Comparison of ENCODE assay signal across 21 cellular contexts in the genomic region with DNA sequence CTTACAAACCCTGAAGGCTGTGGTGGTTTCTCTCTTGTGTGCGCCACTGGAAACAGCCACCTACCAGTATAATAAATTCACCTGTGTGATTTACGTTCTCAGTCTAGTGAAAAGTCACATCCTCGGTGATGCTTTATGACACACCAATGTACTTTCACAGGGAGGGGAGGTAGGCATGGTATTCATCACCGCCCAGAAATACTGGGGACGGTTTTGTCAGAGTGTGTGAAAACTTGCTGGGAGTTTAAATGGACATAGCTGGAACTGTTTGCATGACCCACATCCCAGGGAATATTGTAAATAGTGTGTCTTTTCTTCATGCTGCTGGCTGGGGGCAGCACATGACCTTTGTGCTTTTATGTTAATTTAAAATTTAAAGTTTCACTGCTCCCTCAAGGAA.
"Had no signal": no experiment of that assay in that cellular context is flagged by ENCODE, and none has a peak within 500 bp of the region (broad histone marks: within the 10 kb centered on the region; RNA-seq: fewer than 3 reads in every experiment).

No MANE protein-coding gene starts in this region.

- H3K27me3 Mint-ChIP-seq: activated CD4-positive, alpha-beta T cell treated with anti-CD3 and anti-CD28 coated beads, Interleukin-2, amount 10 ng/mL, durations not matched to agents 7 days and 5 days; brain had no signal

- H3K36me3 ChIP-seq: lower lobe of right lung, sigmoid colon, stomach, upper lobe of left lung had no signal

- H3K36me3 Mint-ChIP-seq: brain; stimulated activated effector memory CD8-positive, alpha-beta T cell treated with anti-CD3 and anti-CD28 coated beads, Interleukin-12 subunit alpha, Interleukin-12 subunit beta, amount 100 ng/mL, for 72 hours had no signal

- H3K27me3 ChIP-seq: sigmoid colon, stomach, upper lobe of left lung had no signal

- H3K4me3 Mint-ChIP-seq: activated CD4-positive, alpha-beta T cell treated with anti-CD3 and anti-CD28 coated beads, Interleukin-2, amount 10 ng/mL, durations not matched to agents 7 days and 5 days; activated CD8-positive, alpha-beta T cell treated with anti-CD3 and anti-CD28 coated beads, Interleukin-2, amount 10 ng/mL, durations not matched to agents 7 days and 5 days; activated naive CD4-positive, alpha-beta T cell treated with anti-CD3 and anti-CD28 coated beads for 36 hours; activated T-cell treated with anti-CD3 and anti-CD28 coated beads, Interleukin-2, amount 50 U/mL, for 4 hours; brain; endodermal cell; neural crest cell; stimulated activated effector memory CD8-positive, alpha-beta T cell treated with anti-CD3 and anti-CD28 coated beads, Interleukin-12 subunit alpha, Interleukin-12 subunit beta, amount 100 ng/mL, for 72 hours; T-helper 1 cell treated with Interleukin-12 subunit alpha and Interleukin-12 subunit beta and Interleukin-4 antibody, amounts not matched to agents 30 μg/mL and 1 μg/mL, for 36 hours had no signal

- H3K4me1 Mint-ChIP-seq: activated CD4-positive, alpha-beta T cell treated with anti-CD3 and anti-CD28 coated beads, Interleukin-2, amount 10 ng/mL, durations not matched to agents 7 days and 5 days; endodermal cell; stimulated activated effector memory CD8-positive, alpha-beta T cell treated with anti-CD3 and anti-CD28 coated beads, Interleukin-12 subunit alpha, Interleukin-12 subunit beta, amount 100 ng/mL, for 72 hours had no signal

- H3K27ac ChIP-seq: dorsolateral prefrontal cortex, epithelial cell of prostate, lower lobe of right lung, psoas muscle, sigmoid colon, upper lobe of left lung had no signal

- FAIRE-seq: frontal cortex had no signal

- H3K9me3 Mint-ChIP-seq: activated CD4-positive, alpha-beta T cell treated with anti-CD3 and anti-CD28 coated beads, Interleukin-2, amount 10 ng/mL, durations not matched to agents 7 days and 5 days; activated naive CD4-positive, alpha-beta T cell treated with anti-CD3 and anti-CD28 coated beads for 36 hours; activated T-cell treated with anti-CD3 and anti-CD28 coated beads, Interleukin-2, amount 50 U/mL, for 4 hours; brain; endodermal cell; neural crest cell; T-helper 1 cell treated with Interleukin-12 subunit alpha and Interleukin-12 subunit beta and Interleukin-4 antibody, amounts not matched to agents 30 μg/mL and 1 μg/mL, for 36 hours had no signal

- ATAC-seq: activated CD4-positive, CD25-positive, alpha-beta regulatory T cell treated with anti-CD3 and anti-CD28 coated beads, Interleukin-2, amount 50 U/mL, for 24 hours; activated CD8-positive, alpha-beta T cell treated with anti-CD3 and anti-CD28 coated beads, Interleukin-2, amount 10 ng/mL, durations not matched to agents 7 days and 5 days; activated T-cell treated with anti-CD3 and anti-CD28 coated beads, Interleukin-2, amount 50 U/mL, for 4 hours; lower lobe of right lung; psoas muscle; stimulated activated effector memory CD8-positive, alpha-beta T cell treated with anti-CD3 and anti-CD28 coated beads, Interleukin-12 subunit alpha, Interleukin-12 subunit beta, amount 100 ng/mL, for 72 hours had no signal

- H3K4me3 ChIP-seq: dorsolateral prefrontal cortex, lower lobe of right lung, psoas muscle, sigmoid colon, stomach, upper lobe of left lung had no signal

- DNase-seq: activated CD4-positive, alpha-beta T cell treated with anti-CD3 and anti-CD28 coated beads, Interleukin-2, amount 10 ng/mL, durations not matched to agents 7 days and 5 days; activated CD8-positive, alpha-beta memory T cell treated with anti-CD3 and anti-CD28 coated beads, Interleukin-2, amount 50 U/mL, for 4 hours; activated CD8-positive, alpha-beta T cell treated with anti-CD3 and anti-CD28 coated beads, Interleukin-2, amount 10 ng/mL, durations not matched to agents 7 days and 5 days; activated naive CD4-positive, alpha-beta T cell treated with anti-CD3 and anti-CD28 coated beads for 36 hours; activated T-cell treated with anti-CD3 and anti-CD28 coated beads, Interleukin-2, amount 50 U/mL, for 4 hours; caudate nucleus; dorsolateral prefrontal cortex; endodermal cell; lower lobe of right lung; psoas muscle; sigmoid colon; stimulated activated CD4-positive, alpha-beta T cell treated with anti-CD3 and anti-CD28 coated beads, Interleukin-4, amount 100 ng/mL, for 24 hours; stomach; upper lobe of left lung had no signal

- H3K27ac Mint-ChIP-seq: activated CD4-positive, alpha-beta T cell treated with anti-CD3 and anti-CD28 coated beads, Interleukin-2, amount 10 ng/mL, durations not matched to agents 7 days and 5 days; activated CD8-positive, alpha-beta T cell treated with anti-CD3 and anti-CD28 coated beads, Interleukin-2, amount 10 ng/mL, durations not matched to agents 7 days and 5 days; activated naive CD4-positive, alpha-beta T cell treated with anti-CD3 and anti-CD28 coated beads for 36 hours; brain; endodermal cell; stimulated activated effector memory CD8-positive, alpha-beta T cell treated with anti-CD3 and anti-CD28 coated beads, Interleukin-12 subunit alpha, Interleukin-12 subunit beta, amount 100 ng/mL, for 72 hours; T-helper 1 cell treated with Interleukin-12 subunit alpha and Interleukin-12 subunit beta and Interleukin-4 antibody, amounts not matched to agents 30 μg/mL and 1 μg/mL, for 36 hours had no signal

- H3K4me1 ChIP-seq: psoas muscle, sigmoid colon had no signal

- H3K9me3 ChIP-seq: lower lobe of right lung, psoas muscle, sigmoid colon, stomach, upper lobe of left lung had no signal
